In genomic region chr15:77012117-77012712, GRCh38 we compare ENCODE assay signal across 20 cellular contexts. TPM values are rescaled to one million over a fixed set of nuclear protein-coding genes. Genes with fewer than 3 reads are reported as not detected.
A peak's percentile ranks its signal among the peaks of the same experiment; 100 is the strongest.
DNase-seq lines count a peak whose midpoint lies in the region; ATAC-seq and FAIRE-seq lines count a peak whose summit lies in the region.
"Had no signal": no experiment of that assay in that cellular context is flagged by ENCODE, and none has a peak within 500 bp of the region (broad histone marks: within the 10 kb centered on the region; RNA-seq: fewer than 3 reads in every experiment).

No MANE protein-coding gene starts in this region.

- POLR2A ChIA-PET in T-cell (lab: Charles Lee), result no interaction called here

- no peak overlapping the region for H3K4me3 Mint-ChIP-seq in activated naive CD4-positive, alpha-beta T cell treated with anti-CD3 and anti-CD28 coated beads for 36 hours
- H3K4me3 Mint-ChIP-seq in T-cell, result peak overlapping the region in 1 of 3 donors; percentile 76
- H3K4me3 Mint-ChIP-seq in dendritic cell treated with granulocyte-macrophage colony-stimulating factor and Interleukin-4, amounts not matched to agents 40 ng/mL and 50 ng/mL, for 4 days, result no peak overlapping the region
- H3K4me3 Mint-ChIP-seq: endodermal cell, H9 had no signal

- ATAC-seq in T-cell (replicated peaks in 1 of 4), result no peak
- ATAC-seq in HG03378 (IDR thresholded peaks at IDR 0.05; ENCODE audit: unreplicated experiment), result no peak

- no peaks in the 10 kb centered on the region for H3K27me3 Mint-ChIP-seq in activated naive CD4-positive, alpha-beta T cell treated with anti-CD3 and anti-CD28 coated beads for 36 hours (ENCODE audit: low read depth)
- no peaks in the 10 kb centered on the region for H3K27me3 Mint-ChIP-seq in T-cell
- no peaks in the 10 kb centered on the region for H3K27me3 Mint-ChIP-seq in dendritic cell treated with granulocyte-macrophage colony-stimulating factor and Interleukin-4, amounts not matched to agents 40 ng/mL and 50 ng/mL, for 4 days

- peaks cover 16% of the 10 kb centered on the region for H3K36me3 Mint-ChIP-seq in activated naive CD4-positive, alpha-beta T cell treated with anti-CD3 and anti-CD28 coated beads for 36 hours (ENCODE audit: low read depth)
- peaks cover 11% of the 10 kb centered on the region for H3K36me3 Mint-ChIP-seq in T-cell
- H3K36me3 Mint-ChIP-seq in dendritic cell treated with granulocyte-macrophage colony-stimulating factor and Interleukin-4, amounts not matched to agents 40 ng/mL and 50 ng/mL, for 4 days (ENCODE audit: low read depth), result peaks cover 85% of the 10 kb centered on the region

- peaks cover 84% of the 10 kb centered on the region for H3K4me1 Mint-ChIP-seq in activated naive CD4-positive, alpha-beta T cell treated with anti-CD3 and anti-CD28 coated beads for 36 hours (ENCODE audit: low read depth)
- H3K4me1 Mint-ChIP-seq in T-cell, result peaks cover 81 to 90% (median 89%) of the 10 kb centered on the region in 3 donors
- peaks cover 85% of the 10 kb centered on the region for H3K4me1 Mint-ChIP-seq in dendritic cell treated with granulocyte-macrophage colony-stimulating factor and Interleukin-4, amounts not matched to agents 40 ng/mL and 50 ng/mL, for 4 days (ENCODE audit: low read depth)
- H3K4me1 Mint-ChIP-seq: endodermal cell had no signal

- peak overlapping the region; percentile 89 for H3K27ac Mint-ChIP-seq in activated naive CD4-positive, alpha-beta T cell treated with anti-CD3 and anti-CD28 coated beads for 36 hours
- H3K27ac Mint-ChIP-seq in T-cell, result peak overlapping the region; percentile 97 to 98
- H3K27ac Mint-ChIP-seq in dendritic cell treated with granulocyte-macrophage colony-stimulating factor and Interleukin-4, amounts not matched to agents 40 ng/mL and 50 ng/mL, for 4 days, result peak overlapping the region; percentile 31
- H3K27ac Mint-ChIP-seq: endodermal cell, H9 had no signal

- FAIRE-seq in urothelium cell line (lab: Jason Lieb, UNC), result peak; percentile 84
- FAIRE-seq: TTC549 had no signal

- H3K9me3 Mint-ChIP-seq in activated naive CD4-positive, alpha-beta T cell treated with anti-CD3 and anti-CD28 coated beads for 36 hours, result no peaks in the 10 kb centered on the region
- H3K9me3 Mint-ChIP-seq in T-cell, result no peaks in the 10 kb centered on the region
- no peaks in the 10 kb centered on the region for H3K9me3 Mint-ChIP-seq in dendritic cell treated with granulocyte-macrophage colony-stimulating factor and Interleukin-4, amounts not matched to agents 40 ng/mL and 50 ng/mL, for 4 days
- H3K9me3 Mint-ChIP-seq: endodermal cell, H9 had no signal

- no peak for DNase-seq in activated naive CD4-positive, alpha-beta T cell treated with anti-CD3 and anti-CD28 coated beads for 36 hours
- DNase-seq in activated naive CD4-positive, alpha-beta T cell (lab: John Stamatoyannopoulos, UW), result no peak
- no peak for DNase-seq in T-cell
- no peak for DNase-seq in urothelium cell line (ENCODE audit: low spot score)
- DNase-seq in anterior cingulate cortex (lab: John Stamatoyannopoulos, UW), result no peak
- DNase-seq in HuH-7.5 (ENCODE audit: low spot score), result no peak
- DNase-seq: DMS79, endodermal cell, glutamatergic neuron, H9, IMR-90, midbrain, MM.1S, NCI-H1694 treated with DMSO at 0.1 percent for 48 hours, NCI-H226, uterus had no signal

- CTCF ChIA-PET in activated naive CD4-positive, alpha-beta T cell treated with anti-CD3 and anti-CD28 coated beads for 36 hours (lab: Charles Lee), result interaction anchor here (2.0 to 2.1 kb wide), 4 partner anchors 11 to 38 kb away, joined by 9 to 21 read pairs (median 14); partner anchors contain the start of gene PSTPIP1
- CTCF ChIA-PET in T-cell (lab: Charles Lee), result interaction anchor here (0.6 to 2.0 kb wide), 6 partner anchors 9 to 1176 kb away, joined by 3 to 15 read pairs (median 5); no protein-coding TSS in a partner anchor

- intact Hi-C loops in activated naive CD4-positive, alpha-beta T cell treated with anti-CD3 and anti-CD28 coated beads for 36 hours (cut with micrococcal nuclease), result no loop called here
- intact Hi-C loops in dendritic cell treated with granulocyte-macrophage colony-stimulating factor and Interleukin-4, amounts not matched to agents 40 ng/mL and 50 ng/mL, for 4 days (cut with micrococcal nuclease), result no loop called here

RNA-seq across cellular contexts. Expression of gene PSTPIP1, which starts 17.3 kb away (rescaled TPM):
- total RNA-seq in activated naive CD4-positive, alpha-beta T cell treated with anti-CD3 and anti-CD28 coated beads for 36 hours, result 100 to 1,000 TPM in 1 of 2 experiments, 10 to 100 TPM in 1; 94.2 to 102 TPM
- total RNA-seq in T-cell, result 100 to 1,000 TPM; 110 to 231 (median 180) TPM
- total RNA-seq: smooth muscle cell had no signal

RNA-seq across cellular contexts. Expression of gene TSPAN3, which starts 58.7 kb away (rescaled TPM):
- 10 to 100 TPM; 21.9 to 24.9 TPM for total RNA-seq in activated naive CD4-positive, alpha-beta T cell treated with anti-CD3 and anti-CD28 coated beads for 36 hours
- total RNA-seq in T-cell, result 10 to 100 TPM; 12.7 to 26.3 (median 25.0) TPM

Comparison
In these comparisons a context has a peak if more than half of its experiments do, and no peak if none do; other contexts are left out.
1. H3K27ac Mint-ChIP-seq: peak in every context shown above with its lines; median percentile 98 in T-cell; 89 in activated naive CD4-positive, alpha-beta T cell treated with anti-CD3 and anti-CD28 coated beads for 36 hours; 31 in dendritic cell treated with granulocyte-macrophage colony-stimulating factor and Interleukin-4, amounts not matched to agents 40 ng/mL and 50 ng/mL, for 4 days.